Comparison of ENCODE assay signal across 1 cellular context in the genomic region with DNA sequence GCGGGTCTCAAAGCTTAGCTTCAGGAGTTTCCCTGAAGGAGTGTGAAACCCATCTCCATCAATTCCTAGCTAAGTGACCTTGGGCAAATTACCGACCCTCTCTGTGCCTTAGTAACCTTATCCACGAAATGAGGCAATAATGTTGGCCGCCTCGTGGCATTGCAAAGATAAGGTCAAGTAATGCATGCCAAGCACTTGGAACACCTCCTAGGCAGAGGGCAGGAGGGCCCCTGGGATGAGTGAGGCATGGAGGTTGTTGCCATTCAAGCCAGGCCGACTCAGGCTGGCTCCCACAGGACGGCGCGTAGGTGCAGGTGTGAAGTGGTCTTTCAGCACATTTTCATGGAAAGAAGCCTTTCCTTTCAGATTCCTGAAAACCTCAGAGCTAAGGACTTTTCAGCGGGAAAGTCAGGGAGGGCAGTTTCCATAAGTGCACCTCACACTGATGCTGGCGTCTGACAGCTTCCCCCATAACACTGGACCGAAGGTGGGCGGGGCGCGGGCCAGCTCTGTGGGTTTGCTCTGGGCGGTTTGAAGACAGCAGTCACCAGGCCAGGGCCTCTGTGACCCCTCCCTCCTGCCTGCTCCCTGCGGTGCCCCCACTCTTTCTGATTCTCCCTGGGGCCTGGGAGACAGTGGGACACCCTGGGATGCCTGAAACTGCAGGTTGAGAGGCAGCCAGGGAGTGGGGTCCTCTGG.
TF ChIP-seq lines count a peak whose summit lies in the region.

No MANE protein-coding gene starts in this region.

TF ChIP-seq in K562, 482 proteins besides CTCF, POLR2A, EP300 and RAD21:
- TF ChIP-seq HIVEP1 (CRISPR knock-in tag; IDR thresholded peaks at IDR 0.05) (no peak), MAZ (CRISPR knock-in tag; conservative IDR thresholded peaks at IDR 0.05 in 1 of 2, IDR thresholded peaks at IDR 0.05 in 1 of 2) (no peak), ZNF830 (CRISPR knock-in tag; IDR thresholded peaks at IDR 0.05) (no peak), FOXJ3 (CRISPR knock-in tag; IDR thresholded peaks at IDR 0.05) (no peak), ZNF551 (CRISPR knock-in tag; IDR thresholded peaks at IDR 0.05) (no peak), CEBPG (CRISPR knock-in tag; IDR thresholded peaks at IDR 0.05) (no peak), CEBPG (tag; conservative IDR thresholded peaks at IDR 0.05 in 1 of 2, IDR thresholded peaks at IDR 0.05 in 1 of 2) (0 out of 4 replicates have a peak, but pooled peaks of 1 of the 2 experiments have one; percentile 15), ZFX (CRISPR knock-in tag; IDR thresholded peaks at IDR 0.05) (no peak), ZNF347 (CRISPR knock-in tag; IDR thresholded peaks at IDR 0.05; ENCODE audit: low read depth) (no peak)
- TF ChIP-seq, protein P1, sequence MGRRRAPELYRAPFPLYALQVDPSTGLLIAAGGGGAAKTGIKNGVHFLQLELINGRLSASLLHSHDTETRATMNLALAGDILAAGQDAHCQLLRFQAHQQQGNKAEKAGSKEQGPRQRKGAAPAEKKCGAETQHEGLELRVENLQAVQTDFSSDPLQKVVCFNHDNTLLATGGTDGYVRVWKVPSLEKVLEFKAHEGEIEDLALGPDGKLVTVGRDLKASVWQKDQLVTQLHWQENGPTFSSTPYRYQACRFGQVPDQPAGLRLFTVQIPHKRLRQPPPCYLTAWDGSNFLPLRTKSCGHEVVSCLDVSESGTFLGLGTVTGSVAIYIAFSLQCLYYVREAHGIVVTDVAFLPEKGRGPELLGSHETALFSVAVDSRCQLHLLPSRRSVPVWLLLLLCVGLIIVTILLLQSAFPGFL (CRISPR knock-in tag; IDR thresholded peaks at IDR 0.05), result no peak
TF ChIP-seq in K562: peak in this region for 1.
